In the genomic region with DNA sequence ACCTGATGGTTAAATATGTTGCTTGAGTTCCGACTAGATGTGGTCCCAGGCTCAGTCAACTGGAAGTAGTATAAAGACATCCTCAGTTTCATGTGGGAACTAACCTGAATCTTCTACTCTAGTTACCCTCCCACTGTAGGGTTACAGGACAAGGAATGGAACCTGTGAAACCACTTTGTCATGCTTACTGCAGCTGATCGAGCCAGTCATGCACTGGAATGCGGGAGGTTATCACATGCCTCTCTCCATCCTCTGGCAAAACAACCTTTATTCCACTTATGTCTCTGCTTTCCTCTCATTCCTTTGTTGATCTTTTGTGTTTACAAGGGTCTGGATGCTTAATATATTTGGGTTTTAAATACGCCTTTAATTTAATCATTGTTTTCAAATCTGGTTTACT, we compare ENCODE assay signal across 1 cellular context.
TF ChIP-seq lines count a peak whose summit lies in the region.

No MANE protein-coding gene starts in this region.

TF ChIP-seq in GM23338, 12 proteins besides CTCF, POLR2A, EP300 and RAD21 (continued from another document):
- TF ChIP-seq ZNF462 (CRISPR knock-in tag; IDR thresholded peaks at IDR 0.05) (no peak), POLR2AphosphoS5 (IDR thresholded peaks at IDR 0.05; ENCODE audit: low read depth) (no peak)
